8 cellular contexts compared by ENCODE assay signal in the genomic region with DNA sequence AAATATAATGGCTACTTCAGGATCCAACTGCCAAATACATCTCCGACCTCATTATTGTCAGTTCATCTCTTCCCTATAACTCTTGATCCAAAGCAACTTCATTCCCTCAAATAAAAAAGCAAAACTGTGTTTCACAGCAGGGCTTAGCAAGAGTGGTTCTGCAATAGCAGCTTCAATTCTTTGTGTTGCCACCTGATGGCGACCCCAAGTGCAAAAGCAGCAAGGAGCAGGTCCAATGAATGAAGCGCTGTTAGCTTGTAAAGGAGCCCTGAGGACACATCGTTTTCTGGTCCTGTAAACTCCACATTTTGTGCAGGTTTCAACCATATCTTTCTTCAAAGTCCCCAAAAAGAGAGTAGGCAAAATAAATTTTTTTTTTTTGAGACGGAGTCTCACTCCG. TPM values are rescaled to one million over a fixed set of nuclear protein-coding genes. Genes with fewer than 3 reads are reported as not detected.
DNase-seq lines count a peak whose midpoint lies in the region; ATAC-seq, FAIRE-seq and TF ChIP-seq lines count a peak whose summit lies in the region.

No MANE protein-coding gene starts in this region.

- WGBS in small intestine, 3 donors = 74 to 80% (median 77%) methylated on average over 6 of the region's 6 CpGs

- FAIRE-seq in small intestine (lab: Jason Lieb, UNC) = no peak

- H3K4me1 ChIP-seq in small intestine (ENCODE audit: control insufficient read depth in 2 of 2, insufficient read depth in 1 of 2, low read depth in 1 of 2, low read length in 1 of 2) = no peaks in the 10 kb centered on the region

- no peak overlapping the region for H3K4me3 ChIP-seq in choroid plexus epithelial cell (ENCODE audit: low read depth, low read length)
- no peak overlapping the region for H3K4me3 ChIP-seq in small intestine (ENCODE audit: low read depth in 1 of 2, low read length in 2 of 2)

- H3K27me3 ChIP-seq in small intestine (ENCODE audit: control insufficient read depth in 2 of 2, insufficient read depth in 2 of 2, low read length in 2 of 2) = no peaks in the 10 kb centered on the region

- no peaks in the 10 kb centered on the region for H3K36me3 ChIP-seq in small intestine (ENCODE audit: control insufficient read depth in 2 of 2, insufficient read depth in 2 of 2, low read length in 2 of 2)

- no peaks in the 10 kb centered on the region for H3K9me3 Mint-ChIP-seq in stimulated activated naive CD8-positive, alpha-beta T cell treated with anti-CD3 and anti-CD28 coated beads, Interleukin-15, amount 100 ng/mL, for 72 hours

- H3K27ac ChIP-seq in small intestine (ENCODE audit: low read depth in 1 of 2, low read length in 1 of 2) = no peak overlapping the region

- H3K9me3 ChIP-seq in small intestine (ENCODE audit: control insufficient read depth, low read depth) = no peaks in the 10 kb centered on the region

- peak; percentile 51 for TF ChIP-seq CTCF in choroid plexus epithelial cell (conservative IDR thresholded peaks at IDR 0.05; ENCODE audit: low read depth, low read length)

- ATAC-seq in stimulated activated naive CD8-positive, alpha-beta T cell treated with anti-CD3 and anti-CD28 coated beads, Interleukin-15, amount 100 ng/mL, for 72 hours = peak; percentile 50
- ATAC-seq in stimulated activated naive CD8-positive, alpha-beta T cell treated with anti-CD3 and anti-CD28 coated beads, Interleukin-15, Interleukin-2, amounts not matched to agents 100 U/mL and 50 U/mL, for 24 hours = no peak

- H3K4me3 Mint-ChIP-seq in stimulated activated naive CD8-positive, alpha-beta T cell treated with anti-CD3 and anti-CD28 coated beads, Interleukin-15, amount 100 ng/mL, for 72 hours = no peak overlapping the region

- no peaks in the 10 kb centered on the region for H3K27me3 Mint-ChIP-seq in stimulated activated naive CD8-positive, alpha-beta T cell treated with anti-CD3 and anti-CD28 coated beads, Interleukin-15, amount 100 ng/mL, for 72 hours

- H3K27ac Mint-ChIP-seq in stimulated activated naive CD8-positive, alpha-beta T cell treated with anti-CD3 and anti-CD28 coated beads, Interleukin-15, amount 100 ng/mL, for 72 hours = no peak overlapping the region

- H3K4me1 Mint-ChIP-seq in stimulated activated naive CD8-positive, alpha-beta T cell treated with anti-CD3 and anti-CD28 coated beads, Interleukin-15, amount 100 ng/mL, for 72 hours = peaks cover 23% of the 10 kb centered on the region

- DNase-seq in stimulated activated naive CD8-positive, alpha-beta T cell treated with anti-CD3 and anti-CD28 coated beads, Interleukin-15, amount 100 ng/mL, for 72 hours = peak; percentile 8 to 24
- DNase-seq in stimulated activated naive CD8-positive, alpha-beta T cell treated with anti-CD3 and anti-CD28 coated beads, Interleukin-15, Interleukin-2, amounts not matched to agents 100 U/mL and 50 U/mL, for 24 hours = no peak
- DNase-seq in NCI-H2196 treated with DMSO at 0.1 percent for 48 hours (lab: John Stamatoyannopoulos, UW; ENCODE audit: unreplicated experiment) (peak; percentile 28), choroid plexus epithelial cell (ENCODE audit: low read depth) (peak; percentile 44), small intestine (peak; percentile 44), cortex of kidney (lab: John Stamatoyannopoulos, UW) (no peak), amygdala (lab: John Stamatoyannopoulos, UW) (no peak)
- no peak for DNase-seq in activated naive CD4-positive, alpha-beta T cell treated with Interleukin-2 at 50 U/mL for 16 hours

RNA-seq across cellular contexts. Expression of gene RTN4IP1, which starts 19.6 kb away (rescaled TPM):
- polyA plus RNA-seq in small intestine = 10 to 100 TPM in 1 of 3 donors, 1 to 10 TPM in 2; 4.1 to 15.8 (median 8.1) TPM

RNA-seq across cellular contexts. Expression of gene QRSL1, which starts 19.7 kb away (rescaled TPM):
- 10 to 100 TPM in 1 of 3 donors, 1 to 10 TPM in 2; 5.6 to 13.6 (median 5.7) TPM for polyA plus RNA-seq in small intestine

Comparison
In these comparisons a context has a peak if more than half of its experiments do, and no peak if none do; other contexts are left out.
1. DNase-seq: peak in stimulated activated naive CD8-positive, alpha-beta T cell treated with anti-CD3 and anti-CD28 coated beads, Interleukin-15, amount 100 ng/mL, for 72 hours (2 of 2), NCI-H2196 treated with DMSO at 0.1 percent for 48 hours (single experiment), choroid plexus epithelial cell (single experiment) and small intestine (single experiment); none in stimulated activated naive CD8-positive, alpha-beta T cell treated with anti-CD3 and anti-CD28 coated beads, Interleukin-15, Interleukin-2, amounts not matched to agents 100 U/mL and 50 U/mL, for 24 hours (single experiment), cortex of kidney (single experiment), activated naive CD4-positive, alpha-beta T cell treated with Interleukin-2 at 50 U/mL for 16 hours (single experiment) and amygdala (0 of 56).